In genomic region chr4:55437823-55438222, GRCh38 we compare ENCODE assay signal across 30 cellular contexts. TPM values are rescaled to one million over a fixed set of nuclear protein-coding genes. Genes with fewer than 3 reads are reported as not detected.
DNase-seq lines count a peak whose midpoint lies in the region; TF ChIP-seq lines count a peak whose summit lies in the region.
"Had no signal": no experiment of that assay in that cellular context is flagged by ENCODE, and none has a peak within 500 bp of the region (broad histone marks: within the 10 kb centered on the region; RNA-seq: fewer than 3 reads in every experiment).

No MANE protein-coding gene starts in this region.

- H3K4me1 ChIP-seq in osteoblast (ENCODE audit: insufficient read depth, low read length): peaks cover 7% of the 10 kb centered on the region
- peaks cover 0 to 15% (median 9%) of the 10 kb centered on the region in 4 donors for H3K4me1 ChIP-seq in transverse colon
- H3K4me1 ChIP-seq: parathyroid adenoma, sigmoid colon had no signal

- peak overlapping the region; percentile 47 for H3K27ac ChIP-seq in osteoblast (ENCODE audit: low read depth, low read length)
- peak overlapping the region; percentile 57 to 72 (median 63) for H3K27ac ChIP-seq in transverse colon
- H3K27ac ChIP-seq: left ventricle myocardium inferior, parathyroid adenoma, sigmoid colon had no signal

- no peak overlapping the region for H2AFZ ChIP-seq in osteoblast (ENCODE audit: low read length)
- H2AFZ ChIP-seq: parathyroid adenoma had no signal

- no peaks in the 10 kb centered on the region for H3K27me3 Mint-ChIP-seq in activated CD4-positive, alpha-beta T cell treated with anti-CD3 and anti-CD28 coated beads, Interleukin-2, amount 10 ng/mL, durations not matched to agents 7 days and 5 days
- peaks cover 7% of the 10 kb centered on the region for H3K27me3 Mint-ChIP-seq in endothelial cell (ENCODE audit: unreplicated experiment)
- no peaks in the 10 kb centered on the region for H3K27me3 Mint-ChIP-seq in mesothelial cell of epicardium (ENCODE audit: low read depth)
- H3K27me3 Mint-ChIP-seq: activated CD4-positive, alpha-beta T cell treated with anti-CD3 and anti-CD28 coated beads for 36 hours; natural killer cell treated with Interleukin-12 subunit alpha and Interleukin-12 subunit beta and Interleukin-15 and Interleukin-18, amount 100 ng/mL, for 72 hours had no signal

- in situ Hi-C loops in transverse colon (cut with MboI; ENCODE audit: low pct_ligation_motif_present in 1 of 4, low pct_unique_long_range_greater_than_20kb in 1 of 4, low sequenced_read_pairs in 3 of 4): no loop called here

- CTCF ChIA-PET in activated CD4-positive, alpha-beta T cell treated with anti-CD3 and anti-CD28 coated beads, Interleukin-2, amount 10 ng/mL, durations not matched to agents 7 days and 5 days (lab: Charles Lee): interaction anchor here (1.1 to 1.6 kb wide), 3 partner anchors 11 to 92 kb away, joined by 3 to 4 read pairs (median 4); partner anchors contain the start of gene SRD5A3

- H3K27me3 ChIP-seq in osteoblast (ENCODE audit: insufficient read depth, low read length) (no peaks in the 10 kb centered on the region), transverse colon (no peaks in the 10 kb centered on the region)
- H3K27me3 ChIP-seq: sigmoid colon had no signal

- no peak for TF ChIP-seq POLR2A in transverse colon (IDR thresholded peaks at IDR 0.05)

- H3K4me2 ChIP-seq in osteoblast (ENCODE audit: insufficient read depth, low read length): no peak overlapping the region

- WGBS in transverse colon (ENCODE audit: low coverage in 1 of 2), 2 donors: 57 to 79% methylated on average over 3 of the region's 3 CpGs

- intact Hi-C loops in transverse colon (cut with DNase I; ENCODE audit: low total_unique reads): no loop called here

- POLR2A ChIA-PET in activated CD4-positive, alpha-beta T cell treated with anti-CD3 and anti-CD28 coated beads, Interleukin-2, amount 10 ng/mL, durations not matched to agents 7 days and 5 days (lab: Charles Lee): no interaction called here

- H4K20me1 ChIP-seq in osteoblast (ENCODE audit: insufficient read depth, low read length): peaks cover 5% of the 10 kb centered on the region

- H3K36me3 ChIP-seq in osteoblast (ENCODE audit: insufficient read depth, low read length): peaks cover 57% of the 10 kb centered on the region
- peaks cover 0 to 9% (median 4%) of the 10 kb centered on the region in 4 donors for H3K36me3 ChIP-seq in transverse colon

- peaks cover 44% of the 10 kb centered on the region for H3K36me3 Mint-ChIP-seq in activated CD4-positive, alpha-beta T cell treated with anti-CD3 and anti-CD28 coated beads, Interleukin-2, amount 10 ng/mL, durations not matched to agents 7 days and 5 days (ENCODE audit: low read depth)
- H3K36me3 Mint-ChIP-seq in endothelial cell (ENCODE audit: low read depth, unreplicated experiment) (peaks cover 14% of the 10 kb centered on the region), mesothelial cell of epicardium (peaks cover 38% of the 10 kb centered on the region)

- no peaks in the 10 kb centered on the region for H3K9me3 Mint-ChIP-seq in activated CD4-positive, alpha-beta T cell treated with anti-CD3 and anti-CD28 coated beads, Interleukin-2, amount 10 ng/mL, durations not matched to agents 7 days and 5 days
- H3K9me3 Mint-ChIP-seq in endothelial cell (ENCODE audit: unreplicated experiment): no peaks in the 10 kb centered on the region
- no peaks in the 10 kb centered on the region for H3K9me3 Mint-ChIP-seq in mesothelial cell of epicardium
- H3K9me3 Mint-ChIP-seq: activated T-helper 2 cell treated with anti-CD3 and anti-CD28 coated beads, Interferon-gamma antibody, Interleukin-2, Interleukin-4, amounts not matched to agents 10 μg/mL and 5 μg/mL and 100 μg/mL, durations not matched to agents 14 hours and 24 hours and 36 hours; CD14-positive monocyte; natural killer cell treated with Interleukin-12 subunit alpha and Interleukin-12 subunit beta and Interleukin-15 and Interleukin-18, amount 100 ng/mL, for 72 hours; T-helper 2 cell treated with Interferon-gamma antibody and Interleukin-4, amounts not matched to agents 5 μg/mL and 100 μg/mL, for 36 hours had no signal

- H3K9me3 ChIP-seq in osteoblast (ENCODE audit: low read depth, low read length) (no peaks in the 10 kb centered on the region), transverse colon (no peaks in the 10 kb centered on the region)
- H3K9me3 ChIP-seq: left ventricle myocardium inferior, sigmoid colon had no signal

- H3K4me3 Mint-ChIP-seq in activated CD4-positive, alpha-beta T cell treated with anti-CD3 and anti-CD28 coated beads, Interleukin-2, amount 10 ng/mL, durations not matched to agents 7 days and 5 days: no peak overlapping the region
- H3K4me3 Mint-ChIP-seq in endothelial cell (ENCODE audit: unreplicated experiment) (no peak overlapping the region), mesothelial cell of epicardium (no peak overlapping the region)
- H3K4me3 Mint-ChIP-seq: activated CD4-positive, alpha-beta T cell treated with anti-CD3 and anti-CD28 coated beads for 36 hours; CD14-positive monocyte; natural killer cell treated with Interleukin-12 subunit alpha and Interleukin-12 subunit beta and Interleukin-15 and Interleukin-18, amount 100 ng/mL, for 72 hours; T-helper 2 cell treated with Interferon-gamma antibody and Interleukin-4, amounts not matched to agents 5 μg/mL and 100 μg/mL, for 36 hours had no signal

- peak overlapping the region; percentile 3 for H3K27ac Mint-ChIP-seq in activated CD4-positive, alpha-beta T cell treated with anti-CD3 and anti-CD28 coated beads, Interleukin-2, amount 10 ng/mL, durations not matched to agents 7 days and 5 days
- peak overlapping the region; percentile 72 for H3K27ac Mint-ChIP-seq in endothelial cell (ENCODE audit: unreplicated experiment)
- H3K27ac Mint-ChIP-seq in mesothelial cell of epicardium: no peak overlapping the region
- H3K27ac Mint-ChIP-seq: activated CD4-positive, alpha-beta T cell treated with anti-CD3 and anti-CD28 coated beads for 36 hours; activated T-helper 2 cell treated with anti-CD3 and anti-CD28 coated beads, Interferon-gamma antibody, Interleukin-2, Interleukin-4, amounts not matched to agents 10 μg/mL and 5 μg/mL and 100 μg/mL, durations not matched to agents 14 hours and 24 hours and 36 hours; natural killer cell treated with Interleukin-12 subunit alpha and Interleukin-12 subunit beta and Interleukin-15 and Interleukin-18, amount 100 ng/mL, for 72 hours; T-helper 2 cell treated with Interferon-gamma antibody and Interleukin-4, amounts not matched to agents 5 μg/mL and 100 μg/mL, for 36 hours had no signal

- TF ChIP-seq CTCF in endothelial cell (IDR thresholded peaks at IDR 0.05; ENCODE audit: unreplicated experiment): no peak
- TF ChIP-seq CTCF in osteoblast (IDR thresholded peaks at IDR 0.05; ENCODE audit: extremely low read depth, low read depth, low read length): no peak
- no peak for TF ChIP-seq CTCF in transverse colon (IDR thresholded peaks at IDR 0.05)
- TF ChIP-seq CTCF in mesothelial cell of epicardium (IDR thresholded peaks at IDR 0.05; ENCODE audit: unreplicated experiment): no peak

- no peak for DNase-seq in activated CD4-positive, alpha-beta T cell treated with anti-CD3 and anti-CD28 coated beads, Interleukin-2, amount 10 ng/mL, durations not matched to agents 7 days and 5 days
- DNase-seq in activated CD4-positive, alpha-beta T cell treated with anti-CD3 and anti-CD28 coated beads, Interleukin-2, amount 50 U/mL, for 1 hour: no peak
- DNase-seq in endothelial cell (ENCODE audit: low spot score) (no peak), osteoblast (ENCODE audit: insufficient read length, low spot score, missing footprints) (no peak), transverse colon (no peak), NCI-H2196 treated with DMSO at 0.1 percent for 48 hours (lab: John Stamatoyannopoulos, UW; ENCODE audit: unreplicated experiment) (no peak), SW 1271 (lab: John Stamatoyannopoulos, UW) (no peak), mesothelial cell of epicardium (ENCODE audit: low spot score in 2 of 2, unreplicated experiment in 2 of 2) (no peak)
- DNase-seq: 8988T; activated CD4-positive, alpha-beta T cell treated with anti-CD3 and anti-CD28 coated beads for 36 hours; activated naive CD4-positive, alpha-beta T cell treated with anti-CD3 and anti-CD28 coated beads, Interleukin-2, amount 50 U/mL, for 16 hours; Calu3; DND-41; effector CD8-positive, alpha-beta T cell; glutamatergic neuron; left ventricle myocardium inferior; MV-4-11; NCI-H1436; NCI-H2081 treated with DMSO at 0.1 percent for 48 hours; NCI-H345; NCI-H69; SHP77; sigmoid colon; stimulated activated CD4-positive, alpha-beta T cell treated with anti-CD3 and anti-CD28 coated beads, Interleukin-4, amount 100 ng/mL, for 4 hours; substantia nigra had no signal

- peaks cover 5% of the 10 kb centered on the region for H3K79me2 ChIP-seq in osteoblast (ENCODE audit: insufficient read depth, low read length)
- H3K79me2 ChIP-seq: parathyroid adenoma had no signal

- H3K4me1 Mint-ChIP-seq in activated CD4-positive, alpha-beta T cell treated with anti-CD3 and anti-CD28 coated beads, Interleukin-2, amount 10 ng/mL, durations not matched to agents 7 days and 5 days: peaks cover 19% of the 10 kb centered on the region
- H3K4me1 Mint-ChIP-seq in endothelial cell (ENCODE audit: unreplicated experiment) (peaks cover 31% of the 10 kb centered on the region), mesothelial cell of epicardium (no peaks in the 10 kb centered on the region)

- H3K4me3 ChIP-seq in osteoblast (ENCODE audit: insufficient read depth, low read length) (no peak overlapping the region), transverse colon (no peak overlapping the region)
- H3K4me3 ChIP-seq: left ventricle myocardium inferior, sigmoid colon had no signal

- no peak for TF ChIP-seq EP300 in transverse colon (IDR thresholded peaks at IDR 0.05; ENCODE audit: low read depth)

RNA-seq across cellular contexts. Expression of gene TMEM165, which starts 42.1 kb away (rescaled TPM):
- 10 to 100 TPM; 61.8 to 61.9 TPM for total RNA-seq in activated CD4-positive, alpha-beta T cell treated with anti-CD3 and anti-CD28 coated beads, Interleukin-2, amount 10 ng/mL, durations not matched to agents 7 days and 5 days
- total RNA-seq in endothelial cell (ENCODE audit: unreplicated experiment): 197 TPM
- 151 and 163 TPM in 2 replicates for total RNA-seq in osteoblast
- total RNA-seq in transverse colon: 100 to 1,000 TPM in 3 of 4 donors, 10 to 100 TPM in 1; 79.5 to 215 (median 136) TPM
- 94.3 to 98.7 TPM (median 96.1 TPM) in 3 replicates for total RNA-seq in mesothelial cell of epicardium
